Comparison of ENCODE assay signal across 19 cellular contexts in genomic region chr1:200332716-200333115, GRCh38.
A peak's percentile ranks its signal among the peaks of the same experiment; 100 is the strongest.
DNase-seq lines count a peak whose midpoint lies in the region; ATAC-seq, FAIRE-seq and TF ChIP-seq lines count a peak whose summit lies in the region.
"Had no signal": no experiment of that assay in that cellular context is flagged by ENCODE, and none has a peak within 500 bp of the region (broad histone marks: within the 10 kb centered on the region; RNA-seq: fewer than 3 reads in every experiment).

No MANE protein-coding gene starts in this region.

- ATAC-seq in GM19328 (IDR thresholded peaks at IDR 0.05; ENCODE audit: unreplicated experiment) = no peak
- no peak for ATAC-seq in body of pancreas
- ATAC-seq: CD8-positive, alpha-beta T cell; K562 had no signal

- TF ChIP-seq POLR2A in body of pancreas (IDR thresholded peaks at IDR 0.05) = no peak

- H3K36me3 ChIP-seq in GM23248 (ENCODE audit: low read depth) (no peaks in the 10 kb centered on the region), astrocyte (ENCODE audit: insufficient read depth, low read length) (no peaks in the 10 kb centered on the region), body of pancreas (replicated peaks in 1 of 2; ENCODE audit: insufficient read depth in 1 of 2, low read depth in 2 of 2) (no peaks in the 10 kb centered on the region)
- H3K36me3 ChIP-seq: HAP-1 had no signal

- H3K79me2 ChIP-seq in GM23248 (ENCODE audit: insufficient read depth) = no peaks in the 10 kb centered on the region
- no peaks in the 10 kb centered on the region for H3K79me2 ChIP-seq in astrocyte (ENCODE audit: insufficient read depth, low read length)

- H3K4me1 ChIP-seq in GM23248 (ENCODE audit: insufficient read depth) (peaks cover 26% of the 10 kb centered on the region), astrocyte (ENCODE audit: insufficient read depth, low read length) (peaks cover 10% of the 10 kb centered on the region), body of pancreas (peaks cover 4% of the 10 kb centered on the region)

- no peaks in the 10 kb centered on the region for H3K9me2 ChIP-seq in GM23248 (ENCODE audit: insufficient read depth)

- H3K9me3 ChIP-seq in GM23248 (ENCODE audit: low read depth) (no peaks in the 10 kb centered on the region), astrocyte (ENCODE audit: insufficient read depth, low read depth, low read length) (no peaks in the 10 kb centered on the region), body of pancreas (no peaks in the 10 kb centered on the region)
- H3K9me3 ChIP-seq: HAP-1 had no signal

- H3K27ac Mint-ChIP-seq in astrocyte (ENCODE audit: unreplicated experiment) = no peak overlapping the region
- no peak overlapping the region for H3K27ac Mint-ChIP-seq in activated naive CD8-positive, alpha-beta T cell treated with anti-CD3 and anti-CD28 coated beads for 36 hours
- H3K27ac Mint-ChIP-seq: CD14-positive monocyte; CD8-positive, alpha-beta T cell; HFFc6 had no signal

- no peaks in the 10 kb centered on the region for H3K36me3 Mint-ChIP-seq in astrocyte (ENCODE audit: low read depth, unreplicated experiment)
- no peaks in the 10 kb centered on the region for H3K36me3 Mint-ChIP-seq in activated naive CD8-positive, alpha-beta T cell treated with anti-CD3 and anti-CD28 coated beads for 36 hours
- H3K36me3 Mint-ChIP-seq: CD14-positive monocyte; CD8-positive, alpha-beta T cell had no signal

- H3K9ac ChIP-seq in GM23248 (no peak overlapping the region), astrocyte (ENCODE audit: low read length) (no peak overlapping the region)

- H3K27me3 ChIP-seq in GM23248 (replicated peaks; ENCODE audit: insufficient read depth) (no peaks in the 10 kb centered on the region), astrocyte (ENCODE audit: insufficient read depth, low read length) (no peaks in the 10 kb centered on the region), body of pancreas (no peaks in the 10 kb centered on the region)

- no peaks in the 10 kb centered on the region for H4K20me1 ChIP-seq in GM23248 (ENCODE audit: insufficient read depth)
- H4K20me1 ChIP-seq in astrocyte (ENCODE audit: insufficient read depth, low read length) = no peaks in the 10 kb centered on the region

- H3K4me3 ChIP-seq in GM23248 (no peak overlapping the region), astrocyte (ENCODE audit: insufficient read depth, low read depth, low read length) (no peak overlapping the region), fibroblast of the aortic adventitia (ENCODE audit: low read depth, low read length) (no peak overlapping the region), body of pancreas (no peak overlapping the region)
- H3K4me3 ChIP-seq: HAP-1, K562 had no signal

- H3K4me1 Mint-ChIP-seq in astrocyte (ENCODE audit: low read depth, unreplicated experiment) = peaks cover 30% of the 10 kb centered on the region
- peaks cover 21% of the 10 kb centered on the region for H3K4me1 Mint-ChIP-seq in activated naive CD8-positive, alpha-beta T cell treated with anti-CD3 and anti-CD28 coated beads for 36 hours

- H3K27me3 Mint-ChIP-seq in astrocyte (ENCODE audit: low read depth, unreplicated experiment) = no peaks in the 10 kb centered on the region
- H3K27me3 Mint-ChIP-seq in activated naive CD8-positive, alpha-beta T cell treated with anti-CD3 and anti-CD28 coated beads for 36 hours = no peaks in the 10 kb centered on the region

- H2AFZ ChIP-seq in GM23248 = no peak overlapping the region
- no peak overlapping the region for H2AFZ ChIP-seq in astrocyte (ENCODE audit: low read depth, low read length)

- no peaks in the 10 kb centered on the region for H3K9me3 Mint-ChIP-seq in astrocyte (ENCODE audit: unreplicated experiment)
- no peaks in the 10 kb centered on the region for H3K9me3 Mint-ChIP-seq in activated naive CD8-positive, alpha-beta T cell treated with anti-CD3 and anti-CD28 coated beads for 36 hours
- H3K9me3 Mint-ChIP-seq: CD14-positive monocyte; CD8-positive, alpha-beta T cell; HFFc6 had no signal

- DNase-seq in GM23248 (peak; percentile 13), astrocyte (ENCODE audit: low read depth) (peak; percentile 75), fibroblast of the aortic adventitia (ENCODE audit: low read depth) (peak; percentile 83), body of pancreas (no peak), GDM1 (lab: John Stamatoyannopoulos, UW) (no peak)
- DNase-seq in activated naive CD8-positive, alpha-beta T cell treated with anti-CD3 and anti-CD28 coated beads for 36 hours = no peak
- DNase-seq: CD8-positive, alpha-beta T cell; COR-L47; DMS153; DMS79 treated with DMSO at 0.1 percent for 48 hours; GOT3; HFFc6 had no signal

- intact Hi-C loops in body of pancreas (cut with DNase I) = no loop called here

- H3K4me3 Mint-ChIP-seq in astrocyte (ENCODE audit: unreplicated experiment) = no peak overlapping the region
- no peak overlapping the region for H3K4me3 Mint-ChIP-seq in activated naive CD8-positive, alpha-beta T cell treated with anti-CD3 and anti-CD28 coated beads for 36 hours
- H3K4me3 Mint-ChIP-seq: CD14-positive monocyte; CD8-positive, alpha-beta T cell; HFFc6 had no signal

- in situ Hi-C loops in GM23248 (cut with MboI) = no loop called here

- no peak overlapping the region for H3K27ac ChIP-seq in GM23248
- no peak overlapping the region for H3K27ac ChIP-seq in astrocyte (ENCODE audit: low read depth, low read length)
- no peak overlapping the region for H3K27ac ChIP-seq in body of pancreas
- H3K27ac ChIP-seq: HL-60 had no signal

- peaks cover 20% of the 10 kb centered on the region for H3F3A ChIP-seq in GM23248 (ENCODE audit: insufficient read depth)

- no peak for FAIRE-seq in astrocyte (lab: Jason Lieb, UNC)
- FAIRE-seq: A204.1, D721Med, K562 had no signal

- H3K4me2 ChIP-seq in GM23248 (ENCODE audit: unreplicated experiment) = no peak overlapping the region
- no peak overlapping the region for H3K4me2 ChIP-seq in astrocyte (ENCODE audit: low read length)

- TF ChIP-seq CTCF in astrocyte (IDR thresholded peaks at IDR 0.05; ENCODE audit: insufficient read depth, low read depth, low read length) = no peak
- no peak for TF ChIP-seq CTCF in fibroblast of the aortic adventitia (IDR thresholded peaks at IDR 0.05; ENCODE audit: insufficient read depth, low read length)
- no peak for TF ChIP-seq CTCF in body of pancreas (IDR thresholded peaks at IDR 0.05)

Comparison
In these comparisons a context has a peak if more than half of its experiments do, and no peak if none do; other contexts are left out.
1. DNase-seq: peak in GM23248 (single experiment), astrocyte (single experiment) and fibroblast of the aortic adventitia (single experiment); none in body of pancreas (0 of 4), activated naive CD8-positive, alpha-beta T cell treated with anti-CD3 and anti-CD28 coated beads for 36 hours (single experiment) and GDM1 (single experiment).